10 cellular contexts compared by ENCODE assay signal in genomic region chr18:2569338-2570207, GRCh38. TPM values are rescaled to one million over a fixed set of nuclear protein-coding genes. Genes with fewer than 3 reads are reported as not detected.
DNase-seq lines count a peak whose midpoint lies in the region; ATAC-seq and TF ChIP-seq lines count a peak whose summit lies in the region.
"Had no signal": no experiment of that assay in that cellular context is flagged by ENCODE, and none has a peak within 500 bp of the region (broad histone marks: within the 10 kb centered on the region; RNA-seq: fewer than 3 reads in every experiment).

No MANE protein-coding gene starts in this region.

- H3K4me2 ChIP-seq in skeletal muscle satellite cell (ENCODE audit: low read length), result peak overlapping the region; percentile 75

- peaks cover 30% of the 10 kb centered on the region for H3K4me1 ChIP-seq in skeletal muscle satellite cell (ENCODE audit: control insufficient read depth, insufficient read depth, low read length)

- no peaks in the 10 kb centered on the region for H3K9me3 Mint-ChIP-seq in activated CD4-positive, alpha-beta T cell treated with anti-CD3 and anti-CD28 coated beads for 36 hours (ENCODE audit: low read depth)

- TF ChIP-seq CTCF in fibroblast of mammary gland (conservative IDR thresholded peaks at IDR 0.05; ENCODE audit: control insufficient read depth, insufficient read depth, low read depth, low read length), result no peak

- no peak for DNase-seq in activated CD4-positive, alpha-beta T cell treated with anti-CD3 and anti-CD28 coated beads for 36 hours
- DNase-seq in activated CD4-positive, alpha-beta T cell treated with anti-CD3 and anti-CD28 coated beads for 1 hour, result no peak
- no peak for DNase-seq in T-helper 17 cell
- no peak for DNase-seq in fibroblast of mammary gland (ENCODE audit: low read depth)
- DNase-seq in SK-N-DZ (ENCODE audit: low spot score), result no peak
- no peak for DNase-seq in NAMALWA (ENCODE audit: low spot score)
- DNase-seq: AML-193, KG1 had no signal

- intact Hi-C loops in activated CD4-positive, alpha-beta T cell treated with anti-CD3 and anti-CD28 coated beads for 36 hours (cut with DNase I, micrococcal nuclease), result loop anchor here (2.0 to 5.0 kb wide), 8 partner anchors 73 to 1033 kb away; partner anchors contain the start of genes EMILIN2 (in 1 of the 2) and MYL12B (in 1 of the 2)

- peaks cover 48% of the 10 kb centered on the region for H3K36me3 Mint-ChIP-seq in activated CD4-positive, alpha-beta T cell treated with anti-CD3 and anti-CD28 coated beads for 36 hours (ENCODE audit: low read depth)
- H3K36me3 Mint-ChIP-seq in T-helper 17 cell (ENCODE audit: low read depth), result peaks cover 4% of the 10 kb centered on the region

- peak overlapping the region; percentile 24 for H3K27ac Mint-ChIP-seq in activated CD4-positive, alpha-beta T cell treated with anti-CD3 and anti-CD28 coated beads for 36 hours
- H3K27ac Mint-ChIP-seq in T-helper 17 cell, result peak overlapping the region; percentile 56

- H3K9me3 ChIP-seq in T-helper 17 cell (ENCODE audit: control insufficient read depth, low read length, poor library complexity, severe bottlenecking), result no peaks in the 10 kb centered on the region
- no peaks in the 10 kb centered on the region for H3K9me3 ChIP-seq in skeletal muscle satellite cell (replicated peaks; ENCODE audit: low read length)

- peak overlapping the region; percentile 94 for H3K9ac ChIP-seq in skeletal muscle satellite cell (ENCODE audit: low read depth, low read length)

- CTCF ChIA-PET in activated CD4-positive, alpha-beta T cell treated with anti-CD3 and anti-CD28 coated beads for 36 hours (lab: Charles Lee), result no interaction called here

- H3K36me3 ChIP-seq in skeletal muscle satellite cell (ENCODE audit: insufficient read depth, low read length), result no peaks in the 10 kb centered on the region

- POLR2A ChIA-PET in activated CD4-positive, alpha-beta T cell treated with anti-CD3 and anti-CD28 coated beads for 36 hours (lab: Charles Lee), result no interaction called here

- H3K4me3 Mint-ChIP-seq in activated CD4-positive, alpha-beta T cell treated with anti-CD3 and anti-CD28 coated beads for 36 hours, result peak overlapping the region; percentile 98
- peak overlapping the region; percentile 73 for H3K4me3 Mint-ChIP-seq in T-helper 17 cell

- no peaks in the 10 kb centered on the region for H3K27me3 Mint-ChIP-seq in activated CD4-positive, alpha-beta T cell treated with anti-CD3 and anti-CD28 coated beads for 36 hours
- no peaks in the 10 kb centered on the region for H3K27me3 Mint-ChIP-seq in T-helper 17 cell

- H3K4me1 Mint-ChIP-seq in activated CD4-positive, alpha-beta T cell treated with anti-CD3 and anti-CD28 coated beads for 36 hours, result peaks cover 57% of the 10 kb centered on the region
- H3K4me1 Mint-ChIP-seq in T-helper 17 cell, result peaks cover 42% of the 10 kb centered on the region

- no peak for ATAC-seq in activated CD4-positive, alpha-beta T cell treated with anti-CD3 and anti-CD28 coated beads for 36 hours
- no peak for ATAC-seq in T-helper 17 cell
- ATAC-seq in HG03520 (IDR thresholded peaks at IDR 0.05; ENCODE audit: unreplicated experiment), result no peak

- H3K27me3 ChIP-seq in skeletal muscle satellite cell (ENCODE audit: control insufficient read depth, insufficient read depth, low read length), result no peaks in the 10 kb centered on the region

- H3K4me3 ChIP-seq in fibroblast of mammary gland (ENCODE audit: control insufficient read depth, low read depth, low read length), result peak overlapping the region; percentile 98
- H3K4me3 ChIP-seq in skeletal muscle satellite cell (ENCODE audit: low read length), result peak overlapping the region; percentile 76

RNA-seq across cellular contexts. Expression of gene METTL4, which starts 1.7 kb away (rescaled TPM):
- total RNA-seq in activated CD4-positive, alpha-beta T cell treated with anti-CD3 and anti-CD28 coated beads for 36 hours, result 10 to 100 TPM; 12.8 to 22.0 TPM
- 10 to 100 TPM; 13.7 to 14.1 TPM for total RNA-seq in T-helper 17 cell
- 4.6 and 9.4 TPM in 2 replicates for total RNA-seq in skeletal muscle satellite cell (2012; rRNA removed)
- 18.1 and 18.4 TPM in 2 replicates for polyA plus RNA-seq in SK-N-DZ (2014; cell fraction: cytosol; rRNA removed)
- 11.2 and 21.1 TPM in 2 replicates for polyA plus RNA-seq in SK-N-DZ (2014; cell fraction: nucleus; rRNA removed)

RNA-seq across cellular contexts. Expression of gene NDC80, which starts 1.8 kb away (rescaled TPM):
- 10 to 100 TPM; 84.7 to 88.5 TPM for total RNA-seq in activated CD4-positive, alpha-beta T cell treated with anti-CD3 and anti-CD28 coated beads for 36 hours
- 1 to 10 TPM; 8.2 to 9.6 TPM for total RNA-seq in T-helper 17 cell
- 16.7 and 19.9 TPM in 2 replicates for total RNA-seq in skeletal muscle satellite cell (2012; rRNA removed)
- polyA plus RNA-seq in SK-N-DZ (2014; cell fraction: cytosol; rRNA removed), result 68.9 and 70.1 TPM in 2 replicates
- 56.3 and 57.1 TPM in 2 replicates for polyA plus RNA-seq in SK-N-DZ (2014; cell fraction: nucleus; rRNA removed)

Comparison
In these comparisons a context has a peak if more than half of its experiments do, and no peak if none do; other contexts are left out.
1. RNA of gene NDC80, which starts 1.8 kb away (total RNA-seq): 84.7 to 88.5 TPM in activated CD4-positive, alpha-beta T cell treated with anti-CD3 and anti-CD28 coated beads for 36 hours; 8.2 to 9.6 TPM in T-helper 17 cell; every median in the first group is over 4 times any median in the second.